In genomic region chr10:17238445-17239275, GRCh38 we compare ENCODE assay signal across 1 cellular context.
TF ChIP-seq lines count a peak whose summit lies in the region.

No MANE protein-coding gene starts in this region.

TF ChIP-seq in GM23338, 12 proteins besides CTCF, POLR2A, EP300 and RAD21 (continued from another document):
- TF ChIP-seq REST (IDR thresholded peaks at IDR 0.05; ENCODE audit: unreplicated experiment) (no peak), EZH2phosphoT487 (IDR thresholded peaks at IDR 0.05; ENCODE audit: unreplicated experiment) (no peak), ZNF331 (CRISPR knock-in tag; IDR thresholded peaks at IDR 0.05; ENCODE audit: low read depth) (no peak)
